In the genomic region with DNA sequence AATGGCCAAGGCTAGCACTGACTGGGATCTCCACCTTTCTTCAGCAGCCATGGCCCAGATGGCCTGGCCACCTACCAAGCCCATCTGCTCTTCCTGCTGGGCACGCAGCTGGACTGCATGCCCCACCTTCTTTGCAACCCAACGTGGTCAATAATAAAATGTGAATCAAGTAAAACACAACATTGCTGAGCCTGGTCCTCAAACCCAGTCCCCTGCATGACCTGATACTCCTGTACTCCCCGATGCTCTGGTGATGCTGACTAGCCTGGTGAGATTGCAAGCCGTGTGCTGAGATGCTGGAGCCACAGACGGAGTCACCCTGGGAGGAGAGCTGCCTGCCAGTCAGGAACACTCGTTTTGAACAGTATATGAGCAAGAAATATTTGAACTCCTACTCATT, we compare ENCODE assay signal across 18 cellular contexts. TPM values are rescaled to one million over a fixed set of nuclear protein-coding genes. Genes with fewer than 3 reads are reported as not detected.
DNase-seq lines count a peak whose midpoint lies in the region; ATAC-seq and TF ChIP-seq lines count a peak whose summit lies in the region.
"Had no signal": no experiment of that assay in that cellular context is flagged by ENCODE, and none has a peak within 500 bp of the region (broad histone marks: within the 10 kb centered on the region; RNA-seq: fewer than 3 reads in every experiment).

No MANE protein-coding gene starts in this region.

- H3K4me2 ChIP-seq in MM.1S (ENCODE audit: low read depth, low read length) (no peak overlapping the region), trophoblast cell (ENCODE audit: low read length) (no peak overlapping the region)

- H3K4me1 ChIP-seq in right atrium auricular region (peaks cover 0 to 11% of the 10 kb centered on the region in 2 donors), heart right ventricle (peaks cover 0 to 18% (median 5%) of the 10 kb centered on the region in 9 donors), lung (ENCODE audit: control insufficient read depth in 2 of 2, insufficient read depth in 2 of 2, low read length in 2 of 2) (no peaks in the 10 kb centered on the region), vagina (peaks cover 17% of the 10 kb centered on the region), MM.1S (ENCODE audit: low read length) (no peaks in the 10 kb centered on the region), trophoblast cell (ENCODE audit: control insufficient read depth in 1 of 2, insufficient read depth in 2 of 2, low read length in 2 of 2) (no peaks in the 10 kb centered on the region)
- H3K4me1 ChIP-seq: BE2C had no signal

- no peak overlapping the region for H2BK12ac ChIP-seq in trophoblast cell (ENCODE audit: low read length)

- H3K79me2 ChIP-seq in MM.1S (ENCODE audit: low read length): no peaks in the 10 kb centered on the region
- no peaks in the 10 kb centered on the region for H3K79me2 ChIP-seq in trophoblast cell (ENCODE audit: control insufficient read depth, insufficient read depth, low read length, poor library complexity)

- H4K20me1 ChIP-seq in MM.1S (ENCODE audit: insufficient read depth, low read length): no peaks in the 10 kb centered on the region

- no peaks in the 10 kb centered on the region for H3F3A ChIP-seq in MM.1S (ENCODE audit: insufficient read depth, low read length)

- H3K18ac ChIP-seq in trophoblast cell (ENCODE audit: low read length): no peak overlapping the region

- no peaks in the 10 kb centered on the region for H3K9me2 ChIP-seq in MM.1S (replicated peaks; ENCODE audit: insufficient read depth, low read length)

- H3K14ac ChIP-seq in trophoblast cell (ENCODE audit: low read length): no peak overlapping the region

- intact Hi-C loops in heart right ventricle (cut with DNase I) (no loop called here), vagina (cut with DNase I) (no loop called here)

- H4K8ac ChIP-seq in trophoblast cell (ENCODE audit: low read depth, low read length): no peak overlapping the region

- no peak for TF ChIP-seq CTCF in right atrium auricular region (IDR thresholded peaks at IDR 0.05)
- no peak for TF ChIP-seq CTCF in heart right ventricle (IDR thresholded peaks at IDR 0.05)
- no peak for TF ChIP-seq CTCF in lung (IDR thresholded peaks at IDR 0.05; ENCODE audit: control extremely low read depth, extremely low read depth)
- no peak for TF ChIP-seq CTCF in vagina (IDR thresholded peaks at IDR 0.05)
- no peak for TF ChIP-seq CTCF in MM.1S (IDR thresholded peaks at IDR 0.05; ENCODE audit: low read length)

- no peak overlapping the region for H4K12ac ChIP-seq in trophoblast cell (ENCODE audit: low read depth, low read length)

- H2BK120ac ChIP-seq in trophoblast cell (ENCODE audit: insufficient read depth, low read length, poor library complexity): no peak overlapping the region

- no peak for ATAC-seq in heart right ventricle
- ATAC-seq in lung (ENCODE audit: insufficient read depth, low FRiP score): no peak
- ATAC-seq in HG03439 (IDR thresholded peaks at IDR 0.05; ENCODE audit: unreplicated experiment): no peak

- H3K4me3 ChIP-seq in right atrium auricular region (no peak overlapping the region), heart right ventricle (no peak overlapping the region), lung (no peak overlapping the region), vagina (no peak overlapping the region), MM.1S (ENCODE audit: low read length) (no peak overlapping the region), trophoblast cell (ENCODE audit: low read depth, low read length) (no peak overlapping the region)

- H3K4ac ChIP-seq in trophoblast cell (ENCODE audit: low read depth, low read length): no peak overlapping the region

- no peak overlapping the region for H2BK5ac ChIP-seq in trophoblast cell (ENCODE audit: low read depth, low read length, poor library complexity)

- DNase-seq in right atrium auricular region (ENCODE audit: low spot score) (peak; percentile 7), heart right ventricle (no peak), NCI-H146 (lab: John Stamatoyannopoulos, UW) (peak; percentile 68), lung (ENCODE audit: low spot score) (peak; percentile 3), vagina (ENCODE audit: extremely low spot score in 2 of 2) (peak; percentile 28 to 58), MM.1S (no peak), trophoblast cell (no peak)
- DNase-seq: ACHN; BE2C; CD4-positive, alpha-beta memory T cell; DND-41; GDM1; HCEC 1CT; HFFc6 had no signal

- H2AK5ac ChIP-seq in trophoblast cell (ENCODE audit: low read length): no peak overlapping the region

- H4K91ac ChIP-seq in trophoblast cell (ENCODE audit: low read depth, low read length): no peak overlapping the region

- H3K79me1 ChIP-seq in trophoblast cell (ENCODE audit: low read length): no peaks in the 10 kb centered on the region

- no peak overlapping the region for H3K27ac ChIP-seq in right atrium auricular region
- no peak overlapping the region for H3K27ac ChIP-seq in heart right ventricle
- H3K27ac ChIP-seq in lung (ENCODE audit: low read depth in 1 of 2, low read length in 1 of 2): no peak overlapping the region
- no peak overlapping the region for H3K27ac ChIP-seq in vagina
- no peak overlapping the region for H3K27ac ChIP-seq in MM.1S (ENCODE audit: low read length)
- no peak overlapping the region for H3K27ac ChIP-seq in trophoblast cell (ENCODE audit: low read depth, low read length)
- H3K27ac ChIP-seq: C4-2B, HL-60 had no signal

- H3K27me3 ChIP-seq in right atrium auricular region: no peaks in the 10 kb centered on the region
- H3K27me3 ChIP-seq in heart right ventricle: peaks cover 0 to 8% (median 0%) of the 10 kb centered on the region in 7 donors
- no peaks in the 10 kb centered on the region for H3K27me3 ChIP-seq in lung (ENCODE audit: control insufficient read depth, insufficient read depth)
- no peaks in the 10 kb centered on the region for H3K27me3 ChIP-seq in vagina
- peaks cover 48% of the 10 kb centered on the region for H3K27me3 ChIP-seq in MM.1S (replicated peaks; ENCODE audit: insufficient read depth, low read length)
- no peaks in the 10 kb centered on the region for H3K27me3 ChIP-seq in trophoblast cell (ENCODE audit: insufficient read depth, low read length)

- no peak overlapping the region for H3K9ac ChIP-seq in MM.1S (ENCODE audit: low read length)
- no peak overlapping the region for H3K9ac ChIP-seq in trophoblast cell (ENCODE audit: low read length)

- no peak overlapping the region for H2AFZ ChIP-seq in MM.1S (ENCODE audit: low read length)
- H2AFZ ChIP-seq in trophoblast cell (ENCODE audit: insufficient read depth, low read length, poor library complexity): no peak overlapping the region

- no peak overlapping the region for H3K23ac ChIP-seq in trophoblast cell (ENCODE audit: low read length)

- H3K9me3 ChIP-seq in right atrium auricular region (peaks cover 0 to 25% of the 10 kb centered on the region in 2 donors), heart right ventricle (peaks cover 0 to 22% (median 9%) of the 10 kb centered on the region in 11 donors), lung (ENCODE audit: control insufficient read depth in 2 of 2, insufficient read depth in 1 of 2, low read length in 1 of 2) (peaks cover 0 to 11% of the 10 kb centered on the region in 2 donors), vagina (no peaks in the 10 kb centered on the region), MM.1S (replicated peaks; ENCODE audit: insufficient read depth, low read length) (no peaks in the 10 kb centered on the region), trophoblast cell (ENCODE audit: insufficient read depth, low read depth, low read length) (peaks cover 5% of the 10 kb centered on the region)
- H3K9me3 ChIP-seq: BE2C had no signal

- H3K36me3 ChIP-seq in right atrium auricular region (no peaks in the 10 kb centered on the region), heart right ventricle (no peaks in the 10 kb centered on the region), lung (ENCODE audit: control insufficient read depth in 2 of 2, insufficient read depth in 2 of 2, low read length in 2 of 2) (no peaks in the 10 kb centered on the region), vagina (no peaks in the 10 kb centered on the region), MM.1S (replicated peaks; ENCODE audit: insufficient read depth, low read length) (no peaks in the 10 kb centered on the region), trophoblast cell (ENCODE audit: control insufficient read depth in 1 of 2, insufficient read depth in 2 of 2, low read length in 2 of 2) (no peaks in the 10 kb centered on the region)
- H3K36me3 ChIP-seq: BE2C had no signal

- WGBS in heart right ventricle, 2 donors: 78 to 80% methylated on average over 6 of the region's 6 CpGs
- WGBS in lung, 2 donors: 84 to 94% methylated on average over 6 of the region's 6 CpGs
- no CpG with 5 or more reads among the region's 6 CpGs for WGBS in trophoblast cell (ENCODE audit: extremely low coverage, insufficient coverage, insufficient read length)

- no peak for TF ChIP-seq POLR2A in vagina (IDR thresholded peaks at IDR 0.05)

RNA-seq across cellular contexts. Expression of gene PARVG, which starts 34.0 kb away (rescaled TPM):
- total RNA-seq in right atrium auricular region (1 to 10 TPM; 2.1 to 7.2 TPM), heart right ventricle (10 to 100 TPM in 1 of 10 donors, 1 to 10 TPM in 8, under 1 TPM in 1; 0.90 to 16.2 (median 1.9) TPM), lung (10 to 100 TPM; 20.4 to 49.6 TPM), vagina (29.5 TPM)
- polyA plus RNA-seq in heart right ventricle (1 to 10 TPM; 3.2 to 5.4 TPM), lung (10 to 100 TPM; 47.7 to 67.4 TPM)
- polyA plus RNA-seq in trophoblast cell (2013): 0.04 TPM in 1 of 2 replicates, not detected in the other
- total RNA-seq: A172, HFFc6 had no signal

Comparison
In these comparisons a context has a peak if more than half of its experiments do, and no peak if none do; other contexts are left out.
1. DNase-seq: peak in right atrium auricular region (single experiment), NCI-H146 (single experiment), lung (single experiment) and vagina (2 of 2); none in heart right ventricle (0 of 2), MM.1S (single experiment) and trophoblast cell (0 of 2).